ENCODE assay signal across 1 cellular context in the genomic region with DNA sequence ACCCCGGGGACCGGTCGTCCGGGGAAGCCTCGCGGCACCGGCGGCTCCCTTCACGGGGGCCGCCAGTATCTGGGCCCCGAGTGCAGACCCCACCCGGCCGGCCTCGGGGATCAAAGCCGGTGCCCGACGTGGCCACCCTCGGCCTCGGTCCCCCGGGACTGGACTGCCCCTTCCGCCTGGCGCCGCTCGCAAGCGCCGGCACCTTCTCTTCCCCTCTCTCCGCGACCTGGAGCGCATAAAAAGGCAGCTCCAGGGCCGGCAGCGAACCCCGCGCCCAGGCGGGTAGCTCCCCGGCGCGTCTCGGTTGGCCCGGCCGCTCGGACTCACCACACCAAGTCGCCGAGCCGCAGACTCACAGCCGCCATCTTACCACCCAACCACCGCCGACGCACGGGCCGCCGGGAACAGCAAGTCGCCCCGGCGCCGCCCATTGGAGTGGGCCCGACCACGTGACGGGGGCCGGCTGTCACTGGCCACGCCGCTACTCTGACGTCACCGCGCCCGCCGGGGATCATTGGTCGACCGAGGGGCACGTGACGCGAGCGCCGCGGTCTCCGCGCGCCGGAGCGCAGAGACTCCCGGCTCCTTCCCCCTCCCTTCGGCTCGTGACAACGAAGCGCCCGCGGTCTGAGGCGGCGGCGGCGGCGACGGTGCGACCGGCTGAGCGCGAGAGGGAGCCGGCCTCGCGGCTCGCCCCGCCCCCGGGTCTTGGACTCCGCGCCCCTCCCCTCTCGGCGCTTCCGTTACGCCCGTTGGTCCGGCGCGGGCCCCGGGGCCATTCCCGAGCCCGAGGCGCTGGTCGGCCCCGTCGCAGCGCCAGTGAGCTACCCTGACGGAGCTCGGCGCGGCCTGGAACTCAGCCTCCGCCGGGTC.
A peak's percentile ranks its signal among the peaks of the same experiment; 100 is the strongest.
TF ChIP-seq lines count a peak whose summit lies in the region.

A gene (minus strand): TSS at position 388 of the 873 bp plus-strand sequence. CDS start 23 bp downstream, at position 365.
A gene with protein sequence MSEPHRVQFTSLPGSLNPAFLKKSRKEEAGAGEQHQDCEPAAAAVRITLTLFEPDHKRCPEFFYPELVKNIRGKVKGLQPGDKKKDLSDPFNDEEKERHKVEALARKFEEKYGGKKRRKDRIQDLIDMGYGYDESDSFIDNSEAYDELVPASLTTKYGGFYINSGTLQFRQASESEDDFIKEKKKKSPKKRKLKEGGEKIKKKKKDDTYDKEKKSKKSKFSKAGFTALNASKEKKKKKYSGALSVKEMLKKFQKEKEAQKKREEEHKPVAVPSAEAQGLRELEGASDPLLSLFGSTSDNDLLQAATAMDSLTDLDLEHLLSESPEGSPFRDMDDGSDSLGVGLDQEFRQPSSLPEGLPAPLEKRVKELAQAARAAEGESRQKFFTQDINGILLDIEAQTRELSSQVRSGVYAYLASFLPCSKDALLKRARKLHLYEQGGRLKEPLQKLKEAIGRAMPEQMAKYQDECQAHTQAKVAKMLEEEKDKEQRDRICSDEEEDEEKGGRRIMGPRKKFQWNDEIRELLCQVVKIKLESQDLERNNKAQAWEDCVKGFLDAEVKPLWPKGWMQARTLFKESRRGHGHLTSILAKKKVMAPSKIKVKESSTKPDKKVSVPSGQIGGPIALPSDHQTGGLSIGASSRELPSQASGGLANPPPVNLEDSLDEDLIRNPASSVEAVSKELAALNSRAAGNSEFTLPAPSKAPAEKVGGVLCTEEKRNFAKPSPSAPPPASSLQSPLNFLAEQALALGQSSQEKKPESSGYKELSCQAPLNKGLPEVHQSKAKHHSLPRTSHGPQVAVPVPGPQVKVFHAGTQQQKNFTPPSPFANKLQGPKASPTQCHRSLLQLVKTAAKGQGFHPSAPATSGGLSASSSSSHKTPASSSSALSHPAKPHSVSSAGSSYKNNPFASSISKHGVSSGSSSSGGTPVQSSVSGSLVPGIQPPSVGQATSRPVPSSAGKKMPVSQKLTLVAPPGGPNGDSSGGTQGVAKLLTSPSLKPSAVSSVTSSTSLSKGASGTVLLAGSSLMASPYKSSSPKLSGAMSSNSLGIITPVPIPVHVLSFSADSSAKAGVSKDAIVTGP (N-terminal part only) (plus strand): TSS at position 581 of the 873 bp plus-strand sequence. CDS start 5,437 bp downstream, outside the sequence.

TF ChIP-seq in HepG2, 621 proteins besides CTCF, POLR2A, EP300 and RAD21 (continued from another document and continues in another):
- TF ChIP-seq, protein P1, sequence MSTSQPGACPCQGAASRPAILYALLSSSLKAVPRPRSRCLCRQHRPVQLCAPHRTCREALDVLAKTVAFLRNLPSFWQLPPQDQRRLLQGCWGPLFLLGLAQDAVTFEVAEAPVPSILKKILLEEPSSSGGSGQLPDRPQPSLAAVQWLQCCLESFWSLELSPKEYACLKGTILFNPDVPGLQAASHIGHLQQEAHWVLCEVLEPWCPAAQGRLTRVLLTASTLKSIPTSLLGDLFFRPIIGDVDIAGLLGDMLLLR (CRISPR knock-in tag; IDR thresholded peaks at IDR 0.05), result no peak
- TF ChIP-seq FOXK1 (CRISPR knock-in tag; IDR thresholded peaks at IDR 0.05; ENCODE audit: borderline replicate concordance, low read depth), result no peak
- TF ChIP-seq JUNB (CRISPR knock-in tag; IDR thresholded peaks at IDR 0.05; ENCODE audit: borderline replicate concordance), result no peak
- no peak for TF ChIP-seq ZNF326 (CRISPR knock-in tag; IDR thresholded peaks at IDR 0.05; ENCODE audit: borderline replicate concordance)
- TF ChIP-seq, protein P2, sequence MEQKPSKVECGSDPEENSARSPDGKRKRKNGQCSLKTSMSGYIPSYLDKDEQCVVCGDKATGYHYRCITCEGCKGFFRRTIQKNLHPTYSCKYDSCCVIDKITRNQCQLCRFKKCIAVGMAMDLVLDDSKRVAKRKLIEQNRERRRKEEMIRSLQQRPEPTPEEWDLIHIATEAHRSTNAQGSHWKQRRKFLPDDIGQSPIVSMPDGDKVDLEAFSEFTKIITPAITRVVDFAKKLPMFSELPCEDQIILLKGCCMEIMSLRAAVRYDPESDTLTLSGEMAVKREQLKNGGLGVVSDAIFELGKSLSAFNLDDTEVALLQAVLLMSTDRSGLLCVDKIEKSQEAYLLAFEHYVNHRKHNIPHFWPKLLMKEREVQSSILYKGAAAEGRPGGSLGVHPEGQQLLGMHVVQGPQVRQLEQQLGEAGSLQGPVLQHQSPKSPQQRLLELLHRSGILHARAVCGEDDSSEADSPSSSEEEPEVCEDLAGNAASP (CRISPR knock-in tag; IDR thresholded peaks at IDR 0.05; ENCODE audit: borderline replicate concordance), result no peak; the same call in 1 of the 2 replicates
- TF ChIP-seq, protein P3, sequence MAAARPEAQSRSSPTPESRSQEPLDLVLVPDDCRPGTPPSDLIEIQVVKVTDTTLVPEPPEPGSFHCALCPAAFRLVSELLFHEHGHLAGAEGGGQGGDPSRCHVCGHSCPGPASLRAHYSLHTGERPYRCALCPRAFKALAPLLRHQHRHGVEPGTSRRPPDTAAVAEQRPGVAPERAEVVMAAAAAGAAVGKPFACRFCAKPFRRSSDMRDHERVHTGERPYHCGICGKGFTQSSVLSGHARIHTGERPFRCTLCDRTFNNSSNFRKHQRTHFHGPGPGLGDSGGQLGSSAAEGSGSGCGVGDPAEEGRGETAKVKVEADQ (CRISPR knock-in tag; IDR thresholded peaks at IDR 0.05; ENCODE audit: borderline replicate concordance), result no peak; the same call in 1 of the 2 replicates
- TF ChIP-seq ZNF367 (CRISPR knock-in tag; IDR thresholded peaks at IDR 0.05; ENCODE audit: borderline replicate concordance), result no peak; the same call in 1 of the 2 replicates
- 0 out of 2 replicates have a peak, but pooled peaks have one; percentile 13 for TF ChIP-seq ZNF205 (CRISPR knock-in tag; IDR thresholded peaks at IDR 0.05)
- peak; percentile 42; the same call in 1 of the 2 replicates for TF ChIP-seq KDM5B (CRISPR knock-in tag; IDR thresholded peaks at IDR 0.05; ENCODE audit: borderline replicate concordance)
- TF ChIP-seq AHR (CRISPR knock-in tag; IDR thresholded peaks at IDR 0.05), result no peak; the same call in 1 of the 2 replicates
- TF ChIP-seq ZNF34 (CRISPR knock-in tag; IDR thresholded peaks at IDR 0.05; ENCODE audit: borderline replicate concordance), result no peak
- TF ChIP-seq KLF6 (CRISPR knock-in tag; IDR thresholded peaks at IDR 0.05), result 0 out of 2 replicates have a peak, but pooled peaks have one; percentile 26
- TF ChIP-seq, protein P4, sequence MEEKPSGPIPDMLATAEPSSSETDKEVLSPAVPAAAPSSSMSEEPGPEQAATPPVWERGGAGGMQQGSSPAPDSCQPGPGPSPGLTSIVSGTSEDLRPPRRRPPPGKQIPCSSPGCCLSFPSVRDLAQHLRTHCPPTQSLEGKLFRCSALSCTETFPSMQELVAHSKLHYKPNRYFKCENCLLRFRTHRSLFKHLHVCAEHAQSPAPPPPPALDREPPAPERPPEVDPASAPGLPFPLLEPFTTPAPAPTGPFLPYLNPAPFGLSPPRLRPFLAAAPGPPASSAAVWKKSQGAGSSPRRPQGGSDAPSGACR (CRISPR knock-in tag; IDR thresholded peaks at IDR 0.05), result no peak; the same call in 1 of the 2 replicates
- no peak for TF ChIP-seq SRSF4 (IDR thresholded peaks at IDR 0.05; ENCODE audit: low read depth, low read length, poor library complexity, severe bottlenecking)
- TF ChIP-seq NCOA1 (CRISPR knock-in tag; IDR thresholded peaks at IDR 0.05), result no peak
- TF ChIP-seq, protein P5, sequence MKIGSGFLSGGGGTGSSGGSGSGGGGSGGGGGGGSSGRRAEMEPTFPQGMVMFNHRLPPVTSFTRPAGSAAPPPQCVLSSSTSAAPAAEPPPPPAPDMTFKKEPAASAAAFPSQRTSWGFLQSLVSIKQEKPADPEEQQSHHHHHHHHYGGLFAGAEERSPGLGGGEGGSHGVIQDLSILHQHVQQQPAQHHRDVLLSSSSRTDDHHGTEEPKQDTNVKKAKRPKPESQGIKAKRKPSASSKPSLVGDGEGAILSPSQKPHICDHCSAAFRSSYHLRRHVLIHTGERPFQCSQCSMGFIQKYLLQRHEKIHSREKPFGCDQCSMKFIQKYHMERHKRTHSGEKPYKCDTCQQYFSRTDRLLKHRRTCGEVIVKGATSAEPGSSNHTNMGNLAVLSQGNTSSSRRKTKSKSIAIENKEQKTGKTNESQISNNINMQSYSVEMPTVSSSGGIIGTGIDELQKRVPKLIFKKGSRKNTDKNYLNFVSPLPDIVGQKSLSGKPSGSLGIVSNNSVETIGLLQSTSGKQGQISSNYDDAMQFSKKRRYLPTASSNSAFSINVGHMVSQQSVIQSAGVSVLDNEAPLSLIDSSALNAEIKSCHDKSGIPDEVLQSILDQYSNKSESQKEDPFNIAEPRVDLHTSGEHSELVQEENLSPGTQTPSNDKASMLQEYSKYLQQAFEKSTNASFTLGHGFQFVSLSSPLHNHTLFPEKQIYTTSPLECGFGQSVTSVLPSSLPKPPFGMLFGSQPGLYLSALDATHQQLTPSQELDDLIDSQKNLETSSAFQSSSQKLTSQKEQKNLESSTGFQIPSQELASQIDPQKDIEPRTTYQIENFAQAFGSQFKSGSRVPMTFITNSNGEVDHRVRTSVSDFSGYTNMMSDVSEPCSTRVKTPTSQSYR (CRISPR knock-in tag; IDR thresholded peaks at IDR 0.05; ENCODE audit: borderline replicate concordance), result no peak
- TF ChIP-seq, protein P6, sequence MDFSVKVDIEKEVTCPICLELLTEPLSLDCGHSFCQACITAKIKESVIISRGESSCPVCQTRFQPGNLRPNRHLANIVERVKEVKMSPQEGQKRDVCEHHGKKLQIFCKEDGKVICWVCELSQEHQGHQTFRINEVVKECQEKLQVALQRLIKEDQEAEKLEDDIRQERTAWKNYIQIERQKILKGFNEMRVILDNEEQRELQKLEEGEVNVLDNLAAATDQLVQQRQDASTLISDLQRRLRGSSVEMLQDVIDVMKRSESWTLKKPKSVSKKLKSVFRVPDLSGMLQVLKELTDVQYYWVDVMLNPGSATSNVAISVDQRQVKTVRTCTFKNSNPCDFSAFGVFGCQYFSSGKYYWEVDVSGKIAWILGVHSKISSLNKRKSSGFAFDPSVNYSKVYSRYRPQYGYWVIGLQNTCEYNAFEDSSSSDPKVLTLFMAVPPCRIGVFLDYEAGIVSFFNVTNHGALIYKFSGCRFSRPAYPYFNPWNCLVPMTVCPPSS (IDR thresholded peaks at IDR 0.05), result no peak
- no peak for TF ChIP-seq CENPX (CRISPR knock-in tag; IDR thresholded peaks at IDR 0.05)
- TF ChIP-seq, protein P7, sequence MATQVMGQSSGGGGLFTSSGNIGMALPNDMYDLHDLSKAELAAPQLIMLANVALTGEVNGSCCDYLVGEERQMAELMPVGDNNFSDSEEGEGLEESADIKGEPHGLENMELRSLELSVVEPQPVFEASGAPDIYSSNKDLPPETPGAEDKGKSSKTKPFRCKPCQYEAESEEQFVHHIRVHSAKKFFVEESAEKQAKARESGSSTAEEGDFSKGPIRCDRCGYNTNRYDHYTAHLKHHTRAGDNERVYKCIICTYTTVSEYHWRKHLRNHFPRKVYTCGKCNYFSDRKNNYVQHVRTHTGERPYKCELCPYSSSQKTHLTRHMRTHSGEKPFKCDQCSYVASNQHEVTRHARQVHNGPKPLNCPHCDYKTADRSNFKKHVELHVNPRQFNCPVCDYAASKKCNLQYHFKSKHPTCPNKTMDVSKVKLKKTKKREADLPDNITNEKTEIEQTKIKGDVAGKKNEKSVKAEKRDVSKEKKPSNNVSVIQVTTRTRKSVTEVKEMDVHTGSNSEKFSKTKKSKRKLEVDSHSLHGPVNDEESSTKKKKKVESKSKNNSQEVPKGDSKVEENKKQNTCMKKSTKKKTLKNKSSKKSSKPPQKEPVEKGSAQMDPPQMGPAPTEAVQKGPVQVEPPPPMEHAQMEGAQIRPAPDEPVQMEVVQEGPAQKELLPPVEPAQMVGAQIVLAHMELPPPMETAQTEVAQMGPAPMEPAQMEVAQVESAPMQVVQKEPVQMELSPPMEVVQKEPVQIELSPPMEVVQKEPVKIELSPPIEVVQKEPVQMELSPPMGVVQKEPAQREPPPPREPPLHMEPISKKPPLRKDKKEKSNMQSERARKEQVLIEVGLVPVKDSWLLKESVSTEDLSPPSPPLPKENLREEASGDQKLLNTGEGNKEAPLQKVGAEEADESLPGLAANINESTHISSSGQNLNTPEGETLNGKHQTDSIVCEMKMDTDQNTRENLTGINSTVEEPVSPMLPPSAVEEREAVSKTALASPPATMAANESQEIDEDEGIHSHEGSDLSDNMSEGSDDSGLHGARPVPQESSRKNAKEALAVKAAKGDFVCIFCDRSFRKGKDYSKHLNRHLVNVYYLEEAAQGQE (IDR thresholded peaks at IDR 0.05; ENCODE audit: borderline replicate concordance in 1 of 2, low read depth in 1 of 2, low read length in 2 of 2), result peak in 1 of 2 experiments; percentile 8; a peak in 1 of 4 replicates
- TF ChIP-seq MZF1 (CRISPR knock-in tag; IDR thresholded peaks at IDR 0.05; ENCODE audit: borderline replicate concordance), result no peak
- peak; percentile 67 for TF ChIP-seq IKZF4 (CRISPR knock-in tag; IDR thresholded peaks at IDR 0.05; ENCODE audit: borderline replicate concordance, low read depth, not compliant biosample characterization)
- TF ChIP-seq, protein P8, sequence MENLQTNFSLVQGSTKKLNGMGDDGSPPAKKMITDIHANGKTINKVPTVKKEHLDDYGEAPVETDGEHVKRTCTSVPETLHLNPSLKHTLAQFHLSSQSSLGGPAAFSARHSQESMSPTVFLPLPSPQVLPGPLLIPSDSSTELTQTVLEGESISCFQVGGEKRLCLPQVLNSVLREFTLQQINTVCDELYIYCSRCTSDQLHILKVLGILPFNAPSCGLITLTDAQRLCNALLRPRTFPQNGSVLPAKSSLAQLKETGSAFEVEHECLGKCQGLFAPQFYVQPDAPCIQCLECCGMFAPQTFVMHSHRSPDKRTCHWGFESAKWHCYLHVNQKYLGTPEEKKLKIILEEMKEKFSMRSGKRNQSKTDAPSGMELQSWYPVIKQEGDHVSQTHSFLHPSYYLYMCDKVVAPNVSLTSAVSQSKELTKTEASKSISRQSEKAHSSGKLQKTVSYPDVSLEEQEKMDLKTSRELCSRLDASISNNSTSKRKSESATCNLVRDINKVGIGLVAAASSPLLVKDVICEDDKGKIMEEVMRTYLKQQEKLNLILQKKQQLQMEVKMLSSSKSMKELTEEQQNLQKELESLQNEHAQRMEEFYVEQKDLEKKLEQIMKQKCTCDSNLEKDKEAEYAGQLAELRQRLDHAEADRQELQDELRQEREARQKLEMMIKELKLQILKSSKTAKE (CRISPR knock-in tag; IDR thresholded peaks at IDR 0.05; ENCODE audit: borderline replicate concordance), result no peak; the same call in 1 of the 2 replicates
- TF ChIP-seq, protein P9, sequence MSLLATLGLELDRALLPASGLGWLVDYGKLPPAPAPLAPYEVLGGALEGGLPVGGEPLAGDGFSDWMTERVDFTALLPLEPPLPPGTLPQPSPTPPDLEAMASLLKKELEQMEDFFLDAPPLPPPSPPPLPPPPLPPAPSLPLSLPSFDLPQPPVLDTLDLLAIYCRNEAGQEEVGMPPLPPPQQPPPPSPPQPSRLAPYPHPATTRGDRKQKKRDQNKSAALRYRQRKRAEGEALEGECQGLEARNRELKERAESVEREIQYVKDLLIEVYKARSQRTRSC (CRISPR knock-in tag; IDR thresholded peaks at IDR 0.05; ENCODE audit: low read depth), result no peak
- TF ChIP-seq ZNF839 (CRISPR knock-in tag; IDR thresholded peaks at IDR 0.05; ENCODE audit: borderline replicate concordance), result 0 out of 2 replicates have a peak, but pooled peaks have one; percentile 15
- no peak for TF ChIP-seq ZNF263 (CRISPR knock-in tag; IDR thresholded peaks at IDR 0.05)
- peak; percentile 60 for TF ChIP-seq MYC (CRISPR knock-in tag; IDR thresholded peaks at IDR 0.05; ENCODE audit: borderline replicate concordance)
- no peak for TF ChIP-seq ZFP90 (CRISPR knock-in tag; IDR thresholded peaks at IDR 0.05; ENCODE audit: borderline replicate concordance)
- no peak for TF ChIP-seq CEBPG (CRISPR knock-in tag; IDR thresholded peaks at IDR 0.05)
- TF ChIP-seq, protein P10, sequence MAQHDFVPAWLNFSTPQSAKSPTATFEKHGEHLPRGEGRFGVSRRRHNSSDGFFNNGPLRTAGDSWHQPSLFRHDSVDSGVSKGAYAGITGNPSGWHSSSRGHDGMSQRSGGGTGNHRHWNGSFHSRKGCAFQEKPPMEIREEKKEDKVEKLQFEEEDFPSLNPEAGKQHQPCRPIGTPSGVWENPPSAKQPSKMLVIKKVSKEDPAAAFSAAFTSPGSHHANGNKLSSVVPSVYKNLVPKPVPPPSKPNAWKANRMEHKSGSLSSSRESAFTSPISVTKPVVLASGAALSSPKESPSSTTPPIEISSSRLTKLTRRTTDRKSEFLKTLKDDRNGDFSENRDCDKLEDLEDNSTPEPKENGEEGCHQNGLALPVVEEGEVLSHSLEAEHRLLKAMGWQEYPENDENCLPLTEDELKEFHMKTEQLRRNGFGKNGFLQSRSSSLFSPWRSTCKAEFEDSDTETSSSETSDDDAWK (CRISPR knock-in tag; IDR thresholded peaks at IDR 0.05), result no peak
